18 cellular contexts compared by ENCODE assay signal in the genomic region with DNA sequence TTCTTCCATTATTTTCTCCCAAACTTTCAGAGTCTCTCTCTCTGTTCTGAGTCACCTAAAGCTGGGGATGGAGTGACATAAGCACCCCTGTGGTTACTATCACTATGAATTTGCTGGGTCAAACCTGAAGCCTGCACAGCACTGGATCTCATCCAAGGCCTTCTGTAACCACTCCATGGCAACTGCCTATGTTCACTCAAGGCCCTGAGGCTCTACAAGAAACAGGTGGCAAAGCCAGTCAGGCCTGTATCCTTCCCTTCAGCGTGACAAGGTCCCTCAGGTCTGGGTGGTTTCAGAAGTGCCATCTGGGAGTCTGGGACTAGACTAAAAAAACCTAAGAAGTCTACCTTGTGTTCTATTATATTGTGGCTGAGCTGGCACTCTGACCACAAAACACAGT.
"Had no signal": no experiment of that assay in that cellular context is flagged by ENCODE, and none has a peak within 500 bp of the region (broad histone marks: within the 10 kb centered on the region; RNA-seq: fewer than 3 reads in every experiment).

No MANE protein-coding gene starts in this region.

- ATAC-seq: heart left ventricle; left colon; left ventricle myocardium superior; naive thymus-derived CD8-positive, alpha-beta T cell; sciatic nerve had no signal

- H3K27ac ChIP-seq: coronary artery, heart left ventricle, neutrophil, stomach, thoracic aorta, transverse colon had no signal

- H3K27me3 ChIP-seq: heart left ventricle, neutrophil, stomach, transverse colon had no signal

- H3K4me3 ChIP-seq: coronary artery, heart left ventricle, lung, stomach, thoracic aorta, transverse colon had no signal

- H3K4me1 ChIP-seq: heart left ventricle, stomach, transverse colon had no signal

- H3K36me3 ChIP-seq: heart left ventricle, neutrophil, stomach, thoracic aorta, transverse colon had no signal

- DNase-seq: effector CD4-positive, alpha-beta T cell; endodermal cell; heart left ventricle; hippocampal formation; left colon; left ventricle myocardium superior; mesendoderm; naive thymus-derived CD8-positive, alpha-beta T cell; posterior cingulate gyrus; stimulated activated naive CD4-positive, alpha-beta T cell; stomach; substantia nigra; transverse colon had no signal
